ENCODE assay signal across 11 cellular contexts in the genomic region with DNA sequence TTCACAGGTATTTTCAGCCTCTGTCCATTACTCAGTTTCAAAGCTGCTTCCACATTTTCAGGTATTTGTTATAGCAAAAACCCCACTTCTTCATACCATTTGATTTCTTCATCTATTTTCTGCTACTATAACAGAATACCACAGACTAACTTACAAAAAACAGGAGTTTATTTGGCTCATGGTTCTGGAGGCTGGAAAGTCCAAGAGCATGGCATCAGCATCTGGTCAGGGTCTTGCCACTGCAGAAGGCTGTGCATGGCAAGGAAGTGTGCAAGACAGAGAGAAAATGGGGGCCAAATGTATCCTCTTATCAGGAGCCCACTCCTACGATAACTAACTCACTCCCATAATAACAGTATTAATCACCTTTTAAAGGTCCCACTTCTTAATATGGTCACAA.
"Had no signal": no experiment of that assay in that cellular context is flagged by ENCODE, and none has a peak within 500 bp of the region (broad histone marks: within the 10 kb centered on the region; RNA-seq: fewer than 3 reads in every experiment).

No MANE protein-coding gene starts in this region.

- H3K4me3 ChIP-seq: GM23248, GM23338, HAP-1 had no signal

- DNase-seq: GM23248, GOT3, H7, H9, HCEC 1CT, HFFc6 had no signal

- FAIRE-seq: H1, H54 had no signal

- H3K27ac ChIP-seq: GM23248 had no signal

- ATAC-seq: GM23338, HCT116 had no signal

- H3K9me3 ChIP-seq: HAP-1 had no signal

- H3K4me2 ChIP-seq: GM23338 had no signal

- H3K4me1 ChIP-seq: HAP-1 had no signal

- H3K27ac Mint-ChIP-seq: GM23338, H9, HFFc6 had no signal

- H3K4me3 Mint-ChIP-seq: GM23338, H9, HFFc6 had no signal

- H3K9ac ChIP-seq: GM23248 had no signal

- H3K36me3 ChIP-seq: HAP-1 had no signal

- H2AFZ ChIP-seq: GM23248, GM23338 had no signal
